23 cellular contexts compared by ENCODE assay signal in the genomic region with DNA sequence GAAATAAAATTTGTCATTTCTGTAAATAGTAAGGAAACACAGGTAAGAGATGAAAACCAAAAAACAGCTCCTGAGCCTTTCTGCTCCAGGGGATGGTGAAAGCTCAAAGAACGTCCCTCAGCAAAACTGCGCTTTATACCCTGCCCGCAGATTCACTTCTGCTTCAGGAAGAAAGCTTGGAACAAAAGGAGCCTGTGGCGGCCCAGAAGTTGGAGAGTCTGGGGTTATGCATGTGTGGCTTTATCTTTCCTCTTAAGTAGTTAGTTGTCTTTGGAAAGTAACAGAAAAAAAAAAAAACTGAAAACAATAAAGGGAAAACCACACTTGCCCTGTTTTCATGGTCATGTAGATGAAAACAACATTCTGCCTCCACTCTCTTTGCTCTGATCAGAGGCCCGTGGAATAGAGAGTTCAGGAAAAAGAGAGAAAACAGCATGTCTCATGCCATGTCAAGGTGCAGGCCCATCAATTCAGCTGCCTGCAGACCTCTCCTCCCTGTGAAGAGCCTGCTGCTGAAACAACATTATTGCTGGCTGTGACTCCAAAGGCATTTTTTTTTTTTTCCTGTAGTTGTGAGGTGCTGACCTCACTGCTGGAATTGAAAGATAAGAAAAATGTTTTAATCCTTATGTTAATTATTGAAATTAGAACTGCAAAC.
"Had no signal": no experiment of that assay in that cellular context is flagged by ENCODE, and none has a peak within 500 bp of the region (broad histone marks: within the 10 kb centered on the region; RNA-seq: fewer than 3 reads in every experiment).

No MANE protein-coding gene starts in this region.

- ATAC-seq: activated T-cell treated with anti-CD3 and anti-CD28 coated beads, Interleukin-2, amount 50 U/mL, for 72 hours; stimulated activated naive CD8-positive, alpha-beta T cell treated with anti-CD3 and anti-CD28 coated beads, Interleukin-15, Interleukin-2, amounts not matched to agents 100 U/mL and 50 U/mL, for 24 hours had no signal

- H3K27ac ChIP-seq: ascending aorta, suprapubic skin, vagina, VCaP had no signal

- H3K4me3 Mint-ChIP-seq: activated T-cell treated with anti-CD3 and anti-CD28 coated beads, Interleukin-2, amount 50 U/mL, for 72 hours; naive thymus-derived CD4-positive, alpha-beta T cell had no signal

- H3K27me3 Mint-ChIP-seq: naive thymus-derived CD4-positive, alpha-beta T cell had no signal

- H3K4me1 Mint-ChIP-seq: naive thymus-derived CD4-positive, alpha-beta T cell had no signal

- H3K4me1 ChIP-seq: ascending aorta, suprapubic skin, vagina had no signal

- H3K36me3 ChIP-seq: ascending aorta, suprapubic skin, vagina had no signal

- H3K27me3 ChIP-seq: ascending aorta, suprapubic skin, vagina had no signal

- H3K27ac Mint-ChIP-seq: activated T-cell treated with anti-CD3 and anti-CD28 coated beads, Interleukin-2, amount 50 U/mL, for 72 hours; naive thymus-derived CD4-positive, alpha-beta T cell had no signal

- H3K9me3 ChIP-seq: ascending aorta, suprapubic skin, vagina had no signal

- H3K4me3 ChIP-seq: ascending aorta, dorsolateral prefrontal cortex, suprapubic skin, vagina had no signal

- DNase-seq: activated CD4-positive, alpha-beta T cell treated with anti-CD3 and anti-CD28 coated beads for 1 hour; activated CD8-positive, alpha-beta memory T cell treated with anti-CD3 and anti-CD28 coated beads for 24 hours; activated effector memory CD4-positive, alpha-beta T cell treated with anti-CD3 and anti-CD28 coated beads, Interleukin-2, amount 50 U/mL, for 16 hours; activated naive CD4-positive, alpha-beta T cell treated with anti-CD3 and anti-CD28 coated beads, Interleukin-2, amount 50 U/mL, for 16 hours; activated T-cell treated with anti-CD3 and anti-CD28 coated beads, Interleukin-2, amount 50 U/mL, for 72 hours; dorsolateral prefrontal cortex; erythroblast; foreskin melanocyte; glutamatergic neuron; hippocampal formation; mesenchymal stem cell; naive thymus-derived CD4-positive, alpha-beta T cell; nucleus accumbens; posterior cingulate gyrus; retina; stimulated activated naive CD8-positive, alpha-beta T cell treated with anti-CD3 and anti-CD28 coated beads, Interleukin-15, Interleukin-2, amounts not matched to agents 100 U/mL and 50 U/mL, for 24 hours; SW 1271; T-helper 2 cell; trophoblast cell had no signal

- H3K36me3 Mint-ChIP-seq: naive thymus-derived CD4-positive, alpha-beta T cell had no signal
